ENCODE assay signal across 11 cellular contexts in genomic region chr10:102677736-102678354, GRCh38. TPM values are rescaled to one million over a fixed set of nuclear protein-coding genes. Genes with fewer than 3 reads are reported as not detected.
A peak's percentile ranks its signal among the peaks of the same experiment; 100 is the strongest.
DNase-seq lines count a peak whose midpoint lies in the region; ATAC-seq and TF ChIP-seq lines count a peak whose summit lies in the region.
"Had no signal": no experiment of that assay in that cellular context is flagged by ENCODE, and none has a peak within 500 bp of the region (broad histone marks: within the 10 kb centered on the region; RNA-seq: fewer than 3 reads in every experiment).

No MANE protein-coding gene starts in this region.

- H3K27ac Mint-ChIP-seq in HFFc6 = peak overlapping the region; percentile 96
- peak overlapping the region; percentile 16 for H3K27ac Mint-ChIP-seq in stimulated activated naive B cell treated with anti-CD40 and anti-IgM and Interleukin-4, amounts not matched to agents 10 μg/mL and 1 μg/mL and 100 μg/mL, for 72 hours

- no peaks in the 10 kb centered on the region for H3K79me2 ChIP-seq in mesendoderm (ENCODE audit: control insufficient read depth, insufficient read depth, low read length)

- peaks cover 16% of the 10 kb centered on the region for H3K4me1 ChIP-seq in mesendoderm (ENCODE audit: control insufficient read depth, low read depth, low read length)

- H3K27ac ChIP-seq in WERI-Rb-1 = peak overlapping the region; percentile 80
- no peak overlapping the region for H3K27ac ChIP-seq in mesendoderm (ENCODE audit: low read depth, low read length)

- H3K4me3 ChIP-seq in WERI-Rb-1 (ENCODE audit: low read depth, low read length) (no peak overlapping the region), mesendoderm (ENCODE audit: low read length) (no peak overlapping the region)
- H3K4me3 ChIP-seq: HAP-1 had no signal

- H2BK15ac ChIP-seq in mesendoderm (replicated peaks; ENCODE audit: low read depth) = no peak overlapping the region

- no peak overlapping the region for H3K18ac ChIP-seq in mesendoderm (ENCODE audit: low read length)

- H3K4me2 ChIP-seq in mesendoderm (ENCODE audit: low read length) = no peak overlapping the region

- H3K36me3 Mint-ChIP-seq in HFFc6 (ENCODE audit: low read depth) = no peaks in the 10 kb centered on the region
- peaks cover 3 to 6% of the 10 kb centered on the region in 2 donors for H3K36me3 Mint-ChIP-seq in stimulated activated naive B cell treated with anti-CD40 and anti-IgM and Interleukin-4, amounts not matched to agents 10 μg/mL and 1 μg/mL and 100 μg/mL, for 72 hours

- H4K5ac ChIP-seq in mesendoderm (ENCODE audit: low read length) = no peak overlapping the region

- no CpG with 5 or more reads among the region's 13 CpGs for WGBS in mesendoderm (ENCODE audit: extremely low coverage, insufficient coverage, low lambda C conversion rate)

- peaks cover 63% of the 10 kb centered on the region for H3K4me1 Mint-ChIP-seq in HFFc6 (ENCODE audit: low read depth)
- H3K4me1 Mint-ChIP-seq in stimulated activated naive B cell treated with anti-CD40 and anti-IgM and Interleukin-4, amounts not matched to agents 10 μg/mL and 1 μg/mL and 100 μg/mL, for 72 hours = peaks cover 25 to 43% of the 10 kb centered on the region in 2 donors

- H3K27me3 Mint-ChIP-seq in HFFc6 (ENCODE audit: insufficient read depth) = peaks cover 2% of the 10 kb centered on the region; the same call in 1 of the 2 replicates
- H3K27me3 Mint-ChIP-seq in stimulated activated naive B cell treated with anti-CD40 and anti-IgM and Interleukin-4, amounts not matched to agents 10 μg/mL and 1 μg/mL and 100 μg/mL, for 72 hours = no peaks in the 10 kb centered on the region

- no peak overlapping the region for H4K8ac ChIP-seq in mesendoderm (ENCODE audit: low read depth, low read length)

- no peak overlapping the region for H3K4ac ChIP-seq in mesendoderm (ENCODE audit: low read depth, low read length)

- DNase-seq in HFFc6 (no peak), WERI-Rb-1 (no peak), mesendoderm (no peak), NCI-H345 treated with DMSO at 0.1 percent for 48 hours (lab: John Stamatoyannopoulos, UW; ENCODE audit: unreplicated experiment) (no peak), NCI-H1105 (lab: John Stamatoyannopoulos, UW) (no peak)
- DNase-seq in stimulated activated naive B cell treated with anti-CD40 and anti-IgM and Interleukin-4, amounts not matched to agents 10 μg/mL and 1 μg/mL and 100 μg/mL, for 72 hours = no peak
- DNase-seq: activated CD8-positive, alpha-beta memory T cell treated with anti-CD3 and anti-CD28 coated beads, Interleukin-2, amount 50 U/mL, for 4 hours; NCI-H187; stimulated activated naive CD4-positive, alpha-beta T cell had no signal

- no peak for ATAC-seq in stimulated activated naive B cell treated with anti-CD40 and anti-IgM and Interleukin-4, amounts not matched to agents 10 μg/mL and 1 μg/mL and 100 μg/mL, for 72 hours (replicated peaks)
- ATAC-seq in GM19463 (IDR thresholded peaks at IDR 0.05; ENCODE audit: unreplicated experiment) = no peak

- H3K79me1 ChIP-seq in mesendoderm (ENCODE audit: low read length) = no peaks in the 10 kb centered on the region

- H3K9me3 ChIP-seq in WERI-Rb-1 (ENCODE audit: severe bottlenecking) = no peaks in the 10 kb centered on the region
- H3K9me3 ChIP-seq: HAP-1 had no signal

- peak overlapping the region; percentile 35 for H3K56ac ChIP-seq in mesendoderm (ENCODE audit: low read length)

- no peak overlapping the region for H2AK5ac ChIP-seq in mesendoderm (ENCODE audit: low read length)

- H3K36me3 ChIP-seq in WERI-Rb-1 (peaks cover 23% of the 10 kb centered on the region), mesendoderm (ENCODE audit: control insufficient read depth, insufficient read depth, low read length) (no peaks in the 10 kb centered on the region)

- H3K23ac ChIP-seq in mesendoderm (ENCODE audit: low read length) = no peak overlapping the region

- H3K9me3 Mint-ChIP-seq in HFFc6 = no peaks in the 10 kb centered on the region
- H3K9me3 Mint-ChIP-seq in stimulated activated naive B cell treated with anti-CD40 and anti-IgM and Interleukin-4, amounts not matched to agents 10 μg/mL and 1 μg/mL and 100 μg/mL, for 72 hours = no peaks in the 10 kb centered on the region

- H3K27me3 ChIP-seq in WERI-Rb-1 (ENCODE audit: insufficient read depth, low read depth, severe bottlenecking) (no peaks in the 10 kb centered on the region), mesendoderm (ENCODE audit: insufficient read depth, low read length, poor library complexity) (no peaks in the 10 kb centered on the region)

- H2BK5ac ChIP-seq in mesendoderm (ENCODE audit: low read length) = no peak overlapping the region

- TF ChIP-seq CTCF in HFFc6 (IDR thresholded peaks at IDR 0.05) = no peak
- no peak for TF ChIP-seq CTCF in WERI-Rb-1 (IDR thresholded peaks at IDR 0.05; ENCODE audit: low read depth, low read length)

- no peak overlapping the region for H2BK120ac ChIP-seq in mesendoderm (ENCODE audit: low read depth, low read length)

- H3K9ac ChIP-seq in mesendoderm (ENCODE audit: low read length) = no peak overlapping the region

- no peak overlapping the region for H3K4me3 Mint-ChIP-seq in HFFc6
- H3K4me3 Mint-ChIP-seq in stimulated activated naive B cell treated with anti-CD40 and anti-IgM and Interleukin-4, amounts not matched to agents 10 μg/mL and 1 μg/mL and 100 μg/mL, for 72 hours = no peak overlapping the region

RNA-seq across cellular contexts. Expression of gene TRIM8, which starts 33.6 kb away (rescaled TPM):
- total RNA-seq in HFFc6 (2021; fragmentation: NEBNext Ultra II Directional; extraction: Animal tissue kit (Norgen Biotek cat#: 25700)) = 100 to 1,000 TPM; 123 to 148 (median 135) TPM
- polyA plus RNA-seq in mesendoderm (2013, experiment 1 of 2) = 22.6 TPM
- 23.2 TPM for polyA plus RNA-seq in mesendoderm (2013, experiment 2 of 2)

RNA-seq across cellular contexts. Expression of gene ARL3, which starts 36.4 kb away (rescaled TPM):
- 10 to 100 TPM; 13.2 to 18.4 (median 16.8) TPM for total RNA-seq in HFFc6 (2021; fragmentation: NEBNext Ultra II Directional; extraction: Animal tissue kit (Norgen Biotek cat#: 25700))
- polyA plus RNA-seq in mesendoderm (2013, experiment 1 of 2) = 13.1 TPM
- 13.3 TPM for polyA plus RNA-seq in mesendoderm (2013, experiment 2 of 2)

RNA-seq across cellular contexts. Expression of gene SFXN2, which starts 36.6 kb away (rescaled TPM):
- total RNA-seq in HFFc6 (2021; fragmentation: NEBNext Ultra II Directional; extraction: Animal tissue kit (Norgen Biotek cat#: 25700)) = 1 to 10 TPM; 2.2 to 4.4 (median 3.5) TPM
- polyA plus RNA-seq in mesendoderm (2013, experiment 1 of 2) = 14.8 TPM
- 14.2 TPM for polyA plus RNA-seq in mesendoderm (2013, experiment 2 of 2)
